ENCODE assay signal across 8 cellular contexts in genomic region chr1:112718691-112719418, GRCh38. TPM values are rescaled to one million over a fixed set of nuclear protein-coding genes. Genes with fewer than 3 reads are reported as not detected.
DNase-seq lines count a peak whose midpoint lies in the region; TF ChIP-seq lines count a peak whose summit lies in the region.

No MANE protein-coding gene starts in this region.

- peaks cover 28% of the 10 kb centered on the region for H3K4me1 Mint-ChIP-seq in osteocyte (ENCODE audit: unreplicated experiment)

- no peaks in the 10 kb centered on the region for H3K9me3 ChIP-seq in thyroid gland

- H3K4me1 ChIP-seq in thyroid gland: peaks cover 27 to 29% of the 10 kb centered on the region in 2 donors

- TF ChIP-seq POLR2A in thyroid gland (IDR thresholded peaks at IDR 0.05): no peak

- no peaks in the 10 kb centered on the region for H3K9me3 Mint-ChIP-seq in osteocyte (ENCODE audit: unreplicated experiment)

- H3K36me3 Mint-ChIP-seq in osteocyte (ENCODE audit: unreplicated experiment): no peaks in the 10 kb centered on the region

- no peaks in the 10 kb centered on the region for H3K36me3 ChIP-seq in thyroid gland

- H3K4me3 Mint-ChIP-seq in osteocyte (ENCODE audit: unreplicated experiment): no peak overlapping the region

- TF ChIP-seq CTCF in RWPE1 (conservative IDR thresholded peaks at IDR 0.05; ENCODE audit: low read depth) (peak; percentile 91), osteocyte (IDR thresholded peaks at IDR 0.05) (peak; percentile 95), thyroid gland (IDR thresholded peaks at IDR 0.05) (peak; percentile 57 to 91 (median 74))

- intact Hi-C loops in thyroid gland (cut with DNase I): no loop called here

- TF ChIP-seq EP300 in Ishikawa (IDR thresholded peaks at IDR 0.05; ENCODE audit: borderline replicate concordance): no peak

- 28 to 74% methylated on average over 3 to 39 of the region's 44 CpGs for WGBS in thyroid gland, 2 donors

- peak; percentile 52 for DNase-seq in DMS114 treated with DMSO at 0.1 percent for 48 hours (lab: John Stamatoyannopoulos, UW; ENCODE audit: unreplicated experiment)
- peak; percentile 66 for DNase-seq in RWPE1 (ENCODE audit: low spot score)
- peak; percentile 92 for DNase-seq in activated effector memory CD4-positive, alpha-beta T cell treated with anti-CD3 and anti-CD28 coated beads, Interleukin-2, amount 50 U/mL, for 16 hours
- DNase-seq in foreskin melanocyte: peak; percentile 42
- peak; percentile 94 for DNase-seq in osteocyte (ENCODE audit: extremely low spot score, unreplicated experiment)
- peak; percentile 85 to 92 for DNase-seq in thyroid gland
- DNase-seq in DMS153 (lab: John Stamatoyannopoulos, UW): no peak

- no peak overlapping the region for H3K4me3 ChIP-seq in thyroid gland (replicated peaks in 1 of 3)

- H3K27ac Mint-ChIP-seq in osteocyte (ENCODE audit: unreplicated experiment): no peak overlapping the region

- H3K27ac ChIP-seq in RWPE1 (no peak overlapping the region), thyroid gland (no peak overlapping the region)

- POLR2A ChIA-PET in RWPE1 (lab: Yijun Ruan, JAX; ENCODE audit: low non-redundant PET): no interaction called here

- TF ChIP-seq RAD21 in Ishikawa (IDR thresholded peaks at IDR 0.05; ENCODE audit: low read depth): peak; percentile 81

- H3K27me3 ChIP-seq in thyroid gland: no peaks in the 10 kb centered on the region

- no peaks in the 10 kb centered on the region for H3K27me3 Mint-ChIP-seq in osteocyte (ENCODE audit: unreplicated experiment)

- CTCF ChIA-PET in RWPE1 (lab: Yijun Ruan, JAX): interaction anchor here (0.6 to 10.4 kb wide), 16 partner anchors 11 to 419 kb away, joined by 3 to 282 read pairs (median 4); no protein-coding TSS in a partner anchor

TF ChIP-seq in Ishikawa, 13 proteins besides CTCF, POLR2A, EP300 and RAD21:
- no peak; the same call in 1 of the 2 replicates for TF ChIP-seq REST (IDR thresholded peaks at IDR 0.05; ENCODE audit: low read depth)
- TF ChIP-seq YY1 (IDR thresholded peaks at IDR 0.05; ENCODE audit: low read depth): 0 out of 2 replicates have a peak, but pooled peaks have one; percentile 39
- TF ChIP-seq MAX (IDR thresholded peaks at IDR 0.05): peak; percentile 52; the same call in 1 of the 2 replicates
- peak; percentile 54 for TF ChIP-seq EGR1 (IDR thresholded peaks at IDR 0.05)
- TF ChIP-seq, protein P1, sequence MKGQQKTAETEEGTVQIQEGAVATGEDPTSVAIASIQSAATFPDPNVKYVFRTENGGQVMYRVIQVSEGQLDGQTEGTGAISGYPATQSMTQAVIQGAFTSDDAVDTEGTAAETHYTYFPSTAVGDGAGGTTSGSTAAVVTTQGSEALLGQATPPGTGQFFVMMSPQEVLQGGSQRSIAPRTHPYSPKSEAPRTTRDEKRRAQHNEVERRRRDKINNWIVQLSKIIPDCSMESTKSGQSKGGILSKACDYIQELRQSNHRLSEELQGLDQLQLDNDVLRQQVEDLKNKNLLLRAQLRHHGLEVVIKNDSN (IDR thresholded peaks at IDR 0.05): no peak
- TF ChIP-seq TEAD4 (IDR thresholded peaks at IDR 0.05): peak; percentile 20; the same call in 1 of the 2 replicates
- no peak for TF ChIP-seq NFIC (IDR thresholded peaks at IDR 0.05)
- TF ChIP-seq TAF1 (IDR thresholded peaks at IDR 0.05; ENCODE audit: low read depth): no peak
TF ChIP-seq in Ishikawa: peak in this region for 4.

RNA-seq across cellular contexts. Expression of gene PPM1J, which starts 3.7 kb away (rescaled TPM):
- total RNA-seq in osteocyte (0.67 and 1.1 TPM in 2 replicates), thyroid gland (1 to 10 TPM; 1.7 to 4.8 (median 3.0) TPM)

RNA-seq across cellular contexts. Expression of gene RHOC, which starts 11.9 kb away (rescaled TPM):
- total RNA-seq in osteocyte (285 and 296 TPM in 2 replicates), thyroid gland (100 to 1,000 TPM; 125 to 188 (median 175) TPM)

RNA-seq across cellular contexts. Expression of gene MOV10, which starts 44.4 kb away (rescaled TPM):
- total RNA-seq in osteocyte (85.1 and 87.4 TPM in 2 replicates), thyroid gland (10 to 100 TPM; 20.2 to 27.7 (median 27.5) TPM)
